8 cellular contexts compared by ENCODE assay signal in the genomic region with DNA sequence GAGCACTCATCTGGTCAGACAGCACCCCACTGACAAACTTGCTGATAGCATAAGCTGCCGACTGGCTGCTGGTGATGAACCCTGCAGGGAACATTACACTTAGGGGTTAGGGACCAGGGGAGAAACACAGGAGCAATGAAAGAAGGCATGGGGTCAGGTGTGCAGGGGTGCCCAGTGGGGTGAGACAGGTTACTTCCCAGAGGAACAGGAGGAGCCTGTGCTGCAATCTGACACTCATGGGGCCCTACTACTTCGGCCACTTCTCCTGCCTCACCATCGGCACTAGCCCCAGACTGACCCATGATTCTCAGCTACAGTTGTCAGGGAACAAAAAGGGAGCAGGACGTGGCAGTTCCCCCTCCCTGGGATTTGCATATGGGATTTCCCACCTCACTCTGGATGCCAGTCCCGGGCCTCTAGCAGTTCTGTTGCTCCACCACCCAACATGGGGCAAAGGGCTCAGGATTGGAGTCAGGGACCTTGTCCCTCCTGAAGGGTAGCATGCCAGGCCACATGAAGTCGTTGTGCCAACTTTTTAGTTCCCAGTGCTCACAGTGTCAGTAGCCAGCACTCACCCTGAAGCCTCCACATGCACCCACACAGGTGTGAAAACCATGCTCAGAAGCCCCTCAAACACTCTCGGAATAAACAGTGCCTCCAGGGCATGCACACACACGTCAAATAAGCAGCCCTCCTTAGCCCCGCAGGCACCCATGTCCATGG. TPM values are rescaled to one million over a fixed set of nuclear protein-coding genes. Genes with fewer than 3 reads are reported as not detected.
DNase-seq lines count a peak whose midpoint lies in the region; ATAC-seq and TF ChIP-seq lines count a peak whose summit lies in the region.

No MANE protein-coding gene starts in this region.

- ATAC-seq in left colon (peak; percentile 2), HG03521 (IDR thresholded peaks at IDR 0.05; ENCODE audit: unreplicated experiment) (no peak)

- no peaks in the 10 kb centered on the region for H3K9me3 ChIP-seq in smooth muscle cell (replicated peaks; ENCODE audit: low read depth)

- peaks cover 11 to 14% (median 13%) of the 10 kb centered on the region in 3 donors for H3K4me1 Mint-ChIP-seq in IgD-negative memory B cell
- peaks cover 45% of the 10 kb centered on the region for H3K4me1 Mint-ChIP-seq in activated CD4-positive, alpha-beta memory T cell treated with anti-CD3 and anti-CD28 coated beads, Interleukin-2, amount 10 ng/mL, durations not matched to agents 7 days and 5 days

- peaks cover 1% of the 10 kb centered on the region for H3K36me3 Mint-ChIP-seq in IgD-negative memory B cell
- H3K36me3 Mint-ChIP-seq in activated CD4-positive, alpha-beta memory T cell treated with anti-CD3 and anti-CD28 coated beads, Interleukin-2, amount 10 ng/mL, durations not matched to agents 7 days and 5 days (ENCODE audit: low read depth): peaks cover 36% of the 10 kb centered on the region

- H3K4me2 ChIP-seq in smooth muscle cell: peak overlapping the region; percentile 91

- no peaks in the 10 kb centered on the region for H3K27me3 ChIP-seq in smooth muscle cell (ENCODE audit: low read depth)

- H3F3A ChIP-seq in smooth muscle cell (ENCODE audit: low read depth): peaks cover 23% of the 10 kb centered on the region

- H3K79me2 ChIP-seq in smooth muscle cell (ENCODE audit: low read depth): no peaks in the 10 kb centered on the region

- H3K36me3 ChIP-seq in smooth muscle cell (ENCODE audit: low read depth): no peaks in the 10 kb centered on the region

- WGBS in smooth muscle cell (ENCODE audit: low lambda C conversion rate): 69% methylated on average over 9 of the region's 9 CpGs

- no peak overlapping the region for H3K9ac ChIP-seq in smooth muscle cell (ENCODE audit: low read depth)

- peak overlapping the region; percentile 45 for H3K27ac ChIP-seq in smooth muscle cell (ENCODE audit: low read depth)

- peak overlapping the region; percentile 65 for H3K4me3 ChIP-seq in smooth muscle cell

- peak overlapping the region; percentile 44 for H2AFZ ChIP-seq in smooth muscle cell (ENCODE audit: low read depth)

- no peak for DNase-seq in activated CD4-positive, alpha-beta memory T cell treated with anti-CD3 and anti-CD28 coated beads, Interleukin-2, amount 10 ng/mL, durations not matched to agents 7 days and 5 days
- DNase-seq in left colon (peak in 1 of 2 donors; percentile 25), smooth muscle cell (lab: John Stamatoyannopoulos, UW; ENCODE audit: unreplicated experiment) (no peak), NCI-H774 (lab: John Stamatoyannopoulos, UW) (no peak), NCI-H526 treated with DMSO at 0.1 percent for 48 hours (lab: John Stamatoyannopoulos, UW) (no peak), NCI-H2107 treated with DMSO at 0.1 percent for 48 hours (lab: John Stamatoyannopoulos, UW; ENCODE audit: unreplicated experiment) (no peak)

- peak overlapping the region in 1 of 3 donors; percentile 7 for H3K27ac Mint-ChIP-seq in IgD-negative memory B cell
- H3K27ac Mint-ChIP-seq in activated CD4-positive, alpha-beta memory T cell treated with anti-CD3 and anti-CD28 coated beads, Interleukin-2, amount 10 ng/mL, durations not matched to agents 7 days and 5 days: peak overlapping the region; percentile 78

- no peak for TF ChIP-seq CTCF in smooth muscle cell (IDR thresholded peaks at IDR 0.05; ENCODE audit: borderline replicate concordance, insufficient read depth, poor library complexity, severe bottlenecking)

- peaks cover 17% of the 10 kb centered on the region for H3K4me1 ChIP-seq in smooth muscle cell (ENCODE audit: low read depth)

- no peaks in the 10 kb centered on the region for H3K27me3 Mint-ChIP-seq in IgD-negative memory B cell
- no peaks in the 10 kb centered on the region for H3K27me3 Mint-ChIP-seq in activated CD4-positive, alpha-beta memory T cell treated with anti-CD3 and anti-CD28 coated beads, Interleukin-2, amount 10 ng/mL, durations not matched to agents 7 days and 5 days

- intact Hi-C loops in left colon (cut with DNase I, micrococcal nuclease): no loop called here

- POLR2A ChIA-PET in activated CD4-positive, alpha-beta memory T cell treated with anti-CD3 and anti-CD28 coated beads, Interleukin-2, amount 10 ng/mL, durations not matched to agents 7 days and 5 days (lab: Charles Lee): interaction anchor here (4.2 to 5.9 kb wide), 2 partner anchors 11 to 39 kb away, joined by 18 to 115 read pairs; partner anchors contain the start of genes RPS25, TRAPPC4 and VPS11

- H3K9me3 Mint-ChIP-seq in IgD-negative memory B cell: no peaks in the 10 kb centered on the region
- H3K9me3 Mint-ChIP-seq in activated CD4-positive, alpha-beta memory T cell treated with anti-CD3 and anti-CD28 coated beads, Interleukin-2, amount 10 ng/mL, durations not matched to agents 7 days and 5 days: no peaks in the 10 kb centered on the region

- H4K20me1 ChIP-seq in smooth muscle cell (ENCODE audit: low read depth): no peaks in the 10 kb centered on the region

- CTCF ChIA-PET in activated CD4-positive, alpha-beta memory T cell treated with anti-CD3 and anti-CD28 coated beads, Interleukin-2, amount 10 ng/mL, durations not matched to agents 7 days and 5 days (lab: Charles Lee): interaction anchor here (0.5 to 3.4 kb wide), 2 partner anchors 10 to 40 kb away, joined by 3 to 29 read pairs; partner anchors contain the start of genes RPS25 and TRAPPC4

- peak overlapping the region in 3 of 4 donors; percentile 21 to 88 (median 80) for H3K4me3 Mint-ChIP-seq in IgD-negative memory B cell
- peak overlapping the region; percentile 77 for H3K4me3 Mint-ChIP-seq in activated CD4-positive, alpha-beta memory T cell treated with anti-CD3 and anti-CD28 coated beads, Interleukin-2, amount 10 ng/mL, durations not matched to agents 7 days and 5 days

RNA-seq across cellular contexts. Expression of gene SLC37A4, which starts 2.2 kb away (rescaled TPM):
- polyA plus RNA-seq in IgD-negative memory B cell: 10.9 TPM
- total RNA-seq in activated CD4-positive, alpha-beta memory T cell treated with anti-CD3 and anti-CD28 coated beads, Interleukin-2, amount 10 ng/mL, durations not matched to agents 7 days and 5 days: 10 to 100 TPM; 31.6 to 33.9 TPM
- total RNA-seq in left colon: 10 to 100 TPM; 43.0 to 59.9 TPM
- 17.5 and 22.3 TPM in 2 replicates for total RNA-seq in smooth muscle cell
- 22.8 and 28.9 TPM in 2 replicates for polyA plus RNA-seq in smooth muscle cell

RNA-seq across cellular contexts. Expression of gene TRAPPC4, which starts 9.9 kb away (rescaled TPM):
- 81.5 TPM for polyA plus RNA-seq in IgD-negative memory B cell
- total RNA-seq in activated CD4-positive, alpha-beta memory T cell treated with anti-CD3 and anti-CD28 coated beads, Interleukin-2, amount 10 ng/mL, durations not matched to agents 7 days and 5 days: 10 to 100 TPM; 67.0 to 71.1 TPM
- 10 to 100 TPM; 65.1 to 72.8 TPM for total RNA-seq in left colon
- 55.2 and 103 TPM in 2 replicates for total RNA-seq in smooth muscle cell
- polyA plus RNA-seq in smooth muscle cell: 157 and 168 TPM in 2 replicates

RNA-seq across cellular contexts. Expression of gene RPS25, which starts 10.4 kb away (rescaled TPM):
- polyA plus RNA-seq in IgD-negative memory B cell: 4,856 TPM
- total RNA-seq in activated CD4-positive, alpha-beta memory T cell treated with anti-CD3 and anti-CD28 coated beads, Interleukin-2, amount 10 ng/mL, durations not matched to agents 7 days and 5 days: 1,000 to 10,000 TPM; 1,257 to 1,287 TPM
- total RNA-seq in left colon: 100 to 1,000 TPM; 652 to 750 TPM
- 1,510 and 1,616 TPM in 2 replicates for total RNA-seq in smooth muscle cell
- polyA plus RNA-seq in smooth muscle cell: 975 and 1,078 TPM in 2 replicates

RNA-seq across cellular contexts. Expression of gene HYOU1, which starts 28.5 kb away (rescaled TPM):
- polyA plus RNA-seq in IgD-negative memory B cell (16.4 TPM), smooth muscle cell (79.8 and 90.4 TPM in 2 replicates)
- total RNA-seq in activated CD4-positive, alpha-beta memory T cell treated with anti-CD3 and anti-CD28 coated beads, Interleukin-2, amount 10 ng/mL, durations not matched to agents 7 days and 5 days: 100 to 1,000 TPM; 123 to 125 TPM
- total RNA-seq in left colon (100 to 1,000 TPM; 107 to 138 TPM), smooth muscle cell (98.1 and 122 TPM in 2 replicates)

RNA-seq across cellular contexts. Expression of gene CENATAC, which starts 30.6 kb away (rescaled TPM):
- polyA plus RNA-seq in IgD-negative memory B cell (11.2 TPM), smooth muscle cell (5.3 and 20.9 TPM in 2 replicates)
- total RNA-seq in activated CD4-positive, alpha-beta memory T cell treated with anti-CD3 and anti-CD28 coated beads, Interleukin-2, amount 10 ng/mL, durations not matched to agents 7 days and 5 days: 10 to 100 TPM; 34.6 to 35.0 TPM
- total RNA-seq in left colon (10 to 100 TPM; 22.7 to 28.5 TPM), smooth muscle cell (14.9 and 17.8 TPM in 2 replicates)
